ENCODE assay signal across 8 cellular contexts in genomic region chr1:160400646-160401486, GRCh38. TPM values are rescaled to one million over a fixed set of nuclear protein-coding genes. Genes with fewer than 3 reads are reported as not detected.
DNase-seq lines count a peak whose midpoint lies in the region; ATAC-seq and TF ChIP-seq lines count a peak whose summit lies in the region.

No MANE protein-coding gene starts in this region.

- H3K4me3 ChIP-seq in iPS-15b (ENCODE audit: low read depth, low read length) (peak overlapping the region; percentile 87), smooth muscle cell (peak overlapping the region; percentile 99)

- H3K4me1 Mint-ChIP-seq in T-helper 2 cell treated with Interferon-gamma antibody and Interleukin-4, amounts not matched to agents 5 μg/mL and 100 μg/mL, for 36 hours (ENCODE audit: low read depth): no peaks in the 10 kb centered on the region
- peaks cover 7% of the 10 kb centered on the region for H3K4me1 Mint-ChIP-seq in activated T-helper 17 cell treated with anti-CD3 and anti-CD28 coated beads, Interleukin-2, amount 50 U/mL, for 72 hours

- H3F3A ChIP-seq in smooth muscle cell (ENCODE audit: low read depth): no peaks in the 10 kb centered on the region

- H2AFZ ChIP-seq in smooth muscle cell (ENCODE audit: low read depth): peak overlapping the region; percentile 99

- peak overlapping the region; percentile 99 for H3K4me2 ChIP-seq in smooth muscle cell

- H3K27ac Mint-ChIP-seq in T-helper 2 cell treated with Interferon-gamma antibody and Interleukin-4, amounts not matched to agents 5 μg/mL and 100 μg/mL, for 36 hours: no peak overlapping the region
- no peak overlapping the region for H3K27ac Mint-ChIP-seq in activated T-helper 17 cell treated with anti-CD3 and anti-CD28 coated beads, Interleukin-2, amount 50 U/mL, for 72 hours

- H3K36me3 ChIP-seq in iPS-15b (ENCODE audit: control insufficient read depth, insufficient read depth, low read length) (no peaks in the 10 kb centered on the region), smooth muscle cell (ENCODE audit: low read depth) (no peaks in the 10 kb centered on the region)

- H3K79me2 ChIP-seq in smooth muscle cell (ENCODE audit: low read depth): peaks cover 6% of the 10 kb centered on the region

- ATAC-seq in activated T-helper 17 cell treated with anti-CD3 and anti-CD28 coated beads, Interleukin-2, amount 50 U/mL, for 72 hours (replicated peaks): no peak
- ATAC-seq in HG03135 (IDR thresholded peaks at IDR 0.05; ENCODE audit: unreplicated experiment): no peak

- 2% methylated on average over 31 of the region's 55 CpGs for WGBS in smooth muscle cell (ENCODE audit: low lambda C conversion rate)

- DNase-seq in T-helper 2 cell treated with Interferon-gamma antibody and Interleukin-4, amounts not matched to agents 5 μg/mL and 100 μg/mL, for 36 hours (ENCODE audit: low spot score): no peak
- no peak for DNase-seq in T-helper 2 cell
- no peak for DNase-seq in smooth muscle cell (lab: John Stamatoyannopoulos, UW; ENCODE audit: unreplicated experiment)
- no peak for DNase-seq in activated effector memory CD4-positive, alpha-beta T cell treated with anti-CD3 and anti-CD28 coated beads, Interleukin-2, amount 50 U/mL, for 16 hours
- no peak for DNase-seq in activated CD4-positive, alpha-beta T cell treated with anti-CD3 and anti-CD28 coated beads, Interleukin-2, amount 50 U/mL, for 48 hours

- no peaks in the 10 kb centered on the region for H3K36me3 Mint-ChIP-seq in T-helper 2 cell treated with Interferon-gamma antibody and Interleukin-4, amounts not matched to agents 5 μg/mL and 100 μg/mL, for 36 hours (ENCODE audit: low read depth)
- no peaks in the 10 kb centered on the region for H3K36me3 Mint-ChIP-seq in activated T-helper 17 cell treated with anti-CD3 and anti-CD28 coated beads, Interleukin-2, amount 50 U/mL, for 72 hours (ENCODE audit: low read depth)

- H3K9me3 ChIP-seq in iPS-15b (ENCODE audit: control insufficient read depth, insufficient read depth, low read length): no peaks in the 10 kb centered on the region
- H3K9me3 ChIP-seq in smooth muscle cell (replicated peaks; ENCODE audit: low read depth): no peaks in the 10 kb centered on the region

- H3K27me3 Mint-ChIP-seq in T-helper 2 cell treated with Interferon-gamma antibody and Interleukin-4, amounts not matched to agents 5 μg/mL and 100 μg/mL, for 36 hours (ENCODE audit: low read depth): peaks cover 48% of the 10 kb centered on the region
- H3K27me3 Mint-ChIP-seq in activated T-helper 17 cell treated with anti-CD3 and anti-CD28 coated beads, Interleukin-2, amount 50 U/mL, for 72 hours: peaks cover 29% of the 10 kb centered on the region

- H3K27me3 ChIP-seq in iPS-15b (ENCODE audit: control insufficient read depth, insufficient read depth, low read length) (no peaks in the 10 kb centered on the region), smooth muscle cell (ENCODE audit: low read depth) (no peaks in the 10 kb centered on the region)

- TF ChIP-seq CTCF in smooth muscle cell (IDR thresholded peaks at IDR 0.05; ENCODE audit: borderline replicate concordance, insufficient read depth, poor library complexity, severe bottlenecking): no peak

- H3K9ac ChIP-seq in iPS-15b (ENCODE audit: low read depth, low read length) (peak overlapping the region; percentile 92), smooth muscle cell (ENCODE audit: low read depth) (peak overlapping the region; percentile 93)

- H4K20me1 ChIP-seq in smooth muscle cell (ENCODE audit: low read depth): peaks cover 6% of the 10 kb centered on the region

- H3K9me3 Mint-ChIP-seq in T-helper 2 cell treated with Interferon-gamma antibody and Interleukin-4, amounts not matched to agents 5 μg/mL and 100 μg/mL, for 36 hours: no peaks in the 10 kb centered on the region
- H3K9me3 Mint-ChIP-seq in activated T-helper 17 cell treated with anti-CD3 and anti-CD28 coated beads, Interleukin-2, amount 50 U/mL, for 72 hours: no peaks in the 10 kb centered on the region

- H3K4me1 ChIP-seq in iPS-15b (ENCODE audit: control insufficient read depth, insufficient read depth, low read length) (peaks cover 26% of the 10 kb centered on the region), smooth muscle cell (ENCODE audit: low read depth) (peaks cover 48% of the 10 kb centered on the region)

- H3K4me3 Mint-ChIP-seq in T-helper 2 cell treated with Interferon-gamma antibody and Interleukin-4, amounts not matched to agents 5 μg/mL and 100 μg/mL, for 36 hours: peak overlapping the region; percentile 8
- peak overlapping the region; percentile 8 for H3K4me3 Mint-ChIP-seq in activated T-helper 17 cell treated with anti-CD3 and anti-CD28 coated beads, Interleukin-2, amount 50 U/mL, for 72 hours

- H3K27ac ChIP-seq in smooth muscle cell (ENCODE audit: low read depth): no peak overlapping the region

RNA-seq across cellular contexts. Expression of gene VANGL2, which starts 0.5 kb away (rescaled TPM):
- total RNA-seq in activated T-helper 17 cell treated with anti-CD3 and anti-CD28 coated beads, Interleukin-2, amount 50 U/mL, for 72 hours: not detected
- 12.2 and 12.6 TPM in 2 replicates for total RNA-seq in smooth muscle cell
- 7.1 and 8.3 TPM in 2 replicates for polyA plus RNA-seq in smooth muscle cell

RNA-seq across cellular contexts. Expression of gene NHLH1, which starts 34.0 kb away (rescaled TPM):
- 1 to 10 TPM; 1.0 to 1.1 TPM for total RNA-seq in activated T-helper 17 cell treated with anti-CD3 and anti-CD28 coated beads, Interleukin-2, amount 50 U/mL, for 72 hours
- total RNA-seq in smooth muscle cell: 0.99 TPM in 1 of 2 replicates, not detected in the other
- polyA plus RNA-seq in smooth muscle cell: 0.27 and 0.46 TPM in 2 replicates

RNA-seq across cellular contexts. Expression of gene NCSTN, which starts 57.7 kb away (rescaled TPM):
- 10 to 100 TPM; 58.7 to 67.4 TPM for total RNA-seq in activated T-helper 17 cell treated with anti-CD3 and anti-CD28 coated beads, Interleukin-2, amount 50 U/mL, for 72 hours
- 67.4 and 73.4 TPM in 2 replicates for total RNA-seq in smooth muscle cell
- 67.6 and 81.4 TPM in 2 replicates for polyA plus RNA-seq in smooth muscle cell

RNA-seq across cellular contexts. Expression of gene COPA, which starts 57.8 kb away (rescaled TPM):
- 100 to 1,000 TPM; 136 to 178 TPM for total RNA-seq in activated T-helper 17 cell treated with anti-CD3 and anti-CD28 coated beads, Interleukin-2, amount 50 U/mL, for 72 hours
- 171 and 197 TPM in 2 replicates for total RNA-seq in smooth muscle cell
- polyA plus RNA-seq in smooth muscle cell: 182 and 196 TPM in 2 replicates

Comparison
In these comparisons a context has a peak if more than half of its experiments do, and no peak if none do; other contexts are left out.
1. RNA of gene VANGL2, which starts 0.5 kb away (total RNA-seq): 12.2 to 12.6 TPM in smooth muscle cell; not detected in activated T-helper 17 cell treated with anti-CD3 and anti-CD28 coated beads, Interleukin-2, amount 50 U/mL, for 72 hours; every median in the first group is over 10 times any median in the second.